In the genomic region with DNA sequence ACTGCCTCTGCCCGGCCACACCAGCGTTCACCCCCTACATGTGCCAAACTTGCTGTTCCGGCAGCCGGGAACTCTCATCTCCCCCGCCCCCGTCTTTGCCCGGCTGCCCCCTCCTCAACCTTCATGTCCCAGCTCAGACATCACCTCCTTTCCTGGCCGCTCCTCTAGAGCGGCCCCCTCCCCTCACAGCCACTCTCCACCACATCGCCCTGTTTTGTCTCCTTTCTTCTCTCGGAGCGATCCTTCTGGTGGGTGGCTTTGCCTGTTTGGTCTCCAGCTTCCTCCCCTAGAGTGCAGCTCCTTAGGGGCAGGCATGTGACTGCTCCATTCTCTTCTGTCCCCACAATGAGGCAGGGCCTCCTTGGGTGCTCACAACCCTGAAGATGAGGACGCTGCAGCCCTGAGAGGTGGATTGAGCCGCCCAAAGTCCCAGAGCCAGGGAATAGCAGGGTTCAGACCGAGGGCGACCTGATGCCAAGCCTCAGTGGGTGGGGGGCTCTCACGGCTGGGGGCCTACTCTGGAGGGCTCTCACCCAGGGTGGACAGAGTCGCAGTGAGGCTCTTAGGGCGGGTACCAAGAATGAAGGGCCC, we compare ENCODE assay signal across 8 cellular contexts. TPM values are rescaled to one million over a fixed set of nuclear protein-coding genes. Genes with fewer than 3 reads are reported as not detected.
DNase-seq lines count a peak whose midpoint lies in the region; ATAC-seq, FAIRE-seq and TF ChIP-seq lines count a peak whose summit lies in the region.

No MANE protein-coding gene starts in this region.

- H3K9me1 ChIP-seq in K562 (ENCODE audit: control insufficient read depth, insufficient read depth, low read length) = no peaks in the 10 kb centered on the region

- BruUV-seq in K562 (replicated peaks; lab: Mats Ljungman, UMichigan) = no TSS peak

- peaks cover 4% of the 10 kb centered on the region; the same call in 2 of the 3 replicates for H3K79me2 ChIP-seq in K562 (ENCODE audit: control insufficient read depth, insufficient read depth, low read length)

- H3K9ac ChIP-seq in K562 (ENCODE audit: insufficient read depth in 1 of 2, low read depth in 2 of 2, low read length in 2 of 2) = peak overlapping the region in 1 of 2 experiments; percentile 87; a peak in 2 of 4 replicates

- POLR2A ChIA-PET in K562 (lab: Yijun Ruan, JAX) = interaction anchor here (1.0 to 1.1 kb wide), 2 partner anchors 9 to 10 kb away, joined by 3 to 4 read pairs; no protein-coding TSS in a partner anchor

- H3K4me2 ChIP-seq in K562 (ENCODE audit: insufficient read depth, low read length) = peak overlapping the region; percentile 57; the same call in 1 of the 2 replicates

- intact Hi-C loops in right cardiac atrium (cut with DNase I) = no loop called here
- intact Hi-C loops in left ventricle myocardium superior (cut with micrococcal nuclease) = no loop called here
- intact Hi-C loops in K562 (cut with micrococcal nuclease) = no loop called here

- peak overlapping the region; percentile 71 for H3K27ac ChIP-seq in right cardiac atrium (ENCODE audit: low read length)
- H3K27ac ChIP-seq in K562 (ENCODE audit: extremely low read depth, low read depth, low read length) = no peak overlapping the region

- CTCF ChIA-PET in K562 (lab: Yijun Ruan, JAX; ENCODE audit: low intra/inter-chr PET ratio) = interaction anchor here (0.8 to 3.3 kb wide), 2 partner anchors 33 to 80 kb away, joined by 4 to 15 read pairs; no protein-coding TSS in a partner anchor

- 48% methylated on average over 19 of the region's 19 CpGs for WGBS in right cardiac atrium
- 51% methylated on average over 14 of the region's 19 CpGs for WGBS in K562 (ENCODE audit: insufficient coverage, low coverage, missing lambda C conversion rate)

- FAIRE-seq in K562 (lab: Jason Lieb, UNC) = no peak

- H3K4me1 ChIP-seq in right cardiac atrium (ENCODE audit: control insufficient read depth, insufficient read depth, low read length) = peaks cover 40% of the 10 kb centered on the region
- peaks cover 27 to 32% of the 10 kb centered on the region in 2 experiments for H3K4me1 ChIP-seq in K562 (replicated peaks in 1 of 2; ENCODE audit: control insufficient read depth in 2 of 2, insufficient read depth in 2 of 2, low read length in 2 of 2)
- H3K4me1 ChIP-seq in mononuclear cell (ENCODE audit: insufficient read depth, low read length) = peaks cover 94% of the 10 kb centered on the region

- TF ChIP-seq EP300 in K562 (IDR thresholded peaks at IDR 0.05; ENCODE audit: low read length) = no peak

- DNase-seq in right cardiac atrium (no peak), left ventricle myocardium superior (no peak), K562 (ENCODE audit: extremely low read depth in 1 of 4, low spot score in 3 of 4) (no peak), AG20443 (ENCODE audit: low spot score) (no peak), HUDEP-2 (lab: John Stamatoyannopoulos, UW; ENCODE audit: unreplicated experiment in 76 of 76) (no peak)
- no peak for DNase-seq in activated effector memory CD4-positive, alpha-beta T cell treated with anti-CD3 and anti-CD28 coated beads, Interleukin-2, amount 50 U/mL, for 16 hours

- ATAC-seq in right cardiac atrium (no peak), left ventricle myocardium superior (no peak), K562 (no peak; the same call in 2 of the 3 replicates), GM21367 (IDR thresholded peaks at IDR 0.05; ENCODE audit: unreplicated experiment) (no peak)

- peak overlapping the region; percentile 11; the same call in 1 of the 2 replicates for H2AFZ ChIP-seq in K562 (ENCODE audit: low read depth, low read length)

- H3K4me3 ChIP-seq in right cardiac atrium (ENCODE audit: low read length) (peak overlapping the region; percentile 2), K562 (no peak overlapping the region), mononuclear cell (ENCODE audit: low read length) (peak overlapping the region; percentile 18)

- no peaks in the 10 kb centered on the region for H3K27me3 ChIP-seq in right cardiac atrium (ENCODE audit: control insufficient read depth, insufficient read depth)
- H3K27me3 ChIP-seq in K562 (ENCODE audit: control insufficient read depth in 2 of 2, insufficient read depth in 2 of 2, low read length in 2 of 2) = no peaks in the 10 kb centered on the region; a peak in 1 of 5 replicates
- no peaks in the 10 kb centered on the region for H3K27me3 ChIP-seq in mononuclear cell (ENCODE audit: insufficient read depth, low read length)

- H4K20me1 ChIP-seq in K562 (replicated peaks; ENCODE audit: control insufficient read depth, insufficient read depth, low read length) = peaks cover 43% of the 10 kb centered on the region

- H3K9me3 ChIP-seq in right cardiac atrium (ENCODE audit: control insufficient read depth, low read length) (no peaks in the 10 kb centered on the region), K562 (replicated peaks; ENCODE audit: control insufficient read depth, insufficient read depth, low read depth, low read length) (no peaks in the 10 kb centered on the region), mononuclear cell (ENCODE audit: low read depth, low read length) (no peaks in the 10 kb centered on the region)

- TF ChIP-seq CTCF in K562 (IDR thresholded peaks at IDR 0.05 in 2 of 3, conservative IDR thresholded peaks at IDR 0.05 in 1 of 3; ENCODE audit: insufficient read depth in 2 of 3, low read depth in 1 of 3, low read length in 3 of 3) = no peak

- no peak for TF ChIP-seq RAD21 in K562 (CRISPR knock-in tag; conservative IDR thresholded peaks at IDR 0.05 in 1 of 2, IDR thresholded peaks at IDR 0.05 in 1 of 2)

- in situ Hi-C loops in K562 (cut with MboI) = no loop called here

- no peak for TF ChIP-seq POLR2A in K562 (conservative IDR thresholded peaks at IDR 0.05)

- H3K36me3 ChIP-seq in K562 (ENCODE audit: control insufficient read depth, insufficient read depth, low read length) = no peaks in the 10 kb centered on the region

TF ChIP-seq in K562, 482 proteins besides CTCF, POLR2A, EP300 and RAD21 (continues in another document):
- TF ChIP-seq IFI16 (CRISPR knock-in tag; IDR thresholded peaks at IDR 0.05) (no peak), ZNF436 (CRISPR knock-in tag; IDR thresholded peaks at IDR 0.05) (no peak)
- TF ChIP-seq, protein P1, sequence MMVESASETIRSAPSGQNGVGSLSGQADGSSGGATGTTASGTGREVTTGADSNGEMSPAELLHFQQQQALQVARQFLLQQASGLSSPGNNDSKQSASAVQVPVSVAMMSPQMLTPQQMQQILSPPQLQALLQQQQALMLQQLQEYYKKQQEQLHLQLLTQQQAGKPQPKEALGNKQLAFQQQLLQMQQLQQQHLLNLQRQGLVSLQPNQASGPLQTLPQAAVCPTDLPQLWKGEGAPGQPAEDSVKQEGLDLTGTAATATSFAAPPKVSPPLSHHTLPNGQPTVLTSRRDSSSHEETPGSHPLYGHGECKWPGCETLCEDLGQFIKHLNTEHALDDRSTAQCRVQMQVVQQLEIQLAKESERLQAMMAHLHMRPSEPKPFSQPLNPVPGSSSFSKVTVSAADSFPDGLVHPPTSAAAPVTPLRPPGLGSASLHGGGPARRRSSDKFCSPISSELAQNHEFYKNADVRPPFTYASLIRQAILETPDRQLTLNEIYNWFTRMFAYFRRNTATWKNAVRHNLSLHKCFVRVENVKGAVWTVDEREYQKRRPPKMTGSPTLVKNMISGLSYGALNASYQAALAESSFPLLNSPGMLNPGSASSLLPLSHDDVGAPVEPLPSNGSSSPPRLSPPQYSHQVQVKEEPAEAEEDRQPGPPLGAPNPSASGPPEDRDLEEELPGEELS (CRISPR knock-in tag; IDR thresholded peaks at IDR 0.05; ENCODE audit: borderline replicate concordance) = no peak

RNA-seq across cellular contexts. Expression of a gene that starts 44.9 kb away (rescaled TPM):
- total RNA-seq in right cardiac atrium (100 to 1,000 TPM in 3 of 4 donors, 10 to 100 TPM in 1; 99.1 to 158 (median 114) TPM), left ventricle myocardium superior (43.3 TPM), K562 (2014; rRNA removed) (18.8 and 21.3 TPM in 2 replicates), K562 (2014; rRNA removed; fragmentation: Illumina TruSeq; extraction: Trizol) (11.0 and 14.5 TPM in 2 replicates), K562 (2015; rRNA removed; fragmentation: Illumina TruSeq; extraction: Trizol) (5.3 and 6.9 TPM in 2 replicates), K562 (2021) (31.6 and 34.8 TPM in 2 replicates), mononuclear cell (72.4 TPM)
- polyA plus RNA-seq in right cardiac atrium (76.2 TPM), K562 (2011; rRNA removed) (10.3 and 26.8 TPM in 2 replicates), K562 (2014; fragmentation: Illumina TruSeq; extraction: Trizol) (29.7 and 30.8 TPM in 2 replicates), K562 (2014; fragmentation: Nextera tagmentation; extraction: Ambion mirVana) (under 1 TPM; 0.56 to 0.61 TPM), K562 (2014; rRNA removed) (10.1 and 12.1 TPM in 2 replicates)
- total RNA-seq in K562 (2011; cell fraction: chromatin; rRNA removed; ENCODE audit: low replicate concordance) = 46.9 and 72.4 TPM in 2 replicates
- 41.5 and 47.5 TPM in 2 replicates for total RNA-seq in K562 (2011; cell fraction: nucleolus; rRNA removed)
- total RNA-seq in K562 (2011; cell fraction: nucleoplasm; rRNA removed) = 38.9 and 42.0 TPM in 2 replicates
- polyA plus RNA-seq in K562 (2011; cell fraction: cytosol; rRNA removed) = 5.5 and 9.8 TPM in 2 replicates
- polyA plus RNA-seq in K562 (2011; cell fraction: nucleus; rRNA removed) = 12.7 and 17.7 TPM in 2 replicates
- 20.2 and 46.9 TPM in 2 replicates for polyA plus RNA-seq in K562 (2012)
- 9.1 and 14.0 TPM in 2 replicates for polyA minus RNA-seq in K562 (2011; rRNA and poly(A)+ RNA removed)
- 9.9 and 13.4 TPM in 2 replicates for polyA minus RNA-seq in K562 (2011; cell fraction: cytosol; rRNA and poly(A)+ RNA removed)
- polyA minus RNA-seq in K562 (2011; cell fraction: nucleus; rRNA and poly(A)+ RNA removed) = 9.1 and 11.0 TPM in 2 replicates
